23 cellular contexts compared by ENCODE assay signal in the genomic region with DNA sequence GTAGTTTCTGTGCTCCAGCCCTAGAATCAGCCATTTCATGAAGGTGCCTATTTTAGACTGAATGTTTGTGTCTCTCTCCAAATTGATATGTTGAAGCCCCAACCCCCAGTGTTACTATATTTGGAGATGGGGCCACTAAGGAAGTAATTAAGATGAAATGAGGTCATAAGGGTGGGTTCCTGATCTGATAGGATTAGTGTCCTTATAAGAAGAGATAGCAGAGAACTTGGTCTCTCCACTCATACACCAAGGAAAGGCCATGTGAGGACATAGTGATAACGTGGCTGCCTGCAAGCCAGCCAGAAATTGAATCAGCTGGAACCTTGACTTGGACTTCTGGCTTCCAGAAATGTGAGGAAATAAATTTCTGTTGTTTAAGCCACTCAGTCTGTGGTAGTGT. TPM values are rescaled to one million over a fixed set of nuclear protein-coding genes. Genes with fewer than 3 reads are reported as not detected.
DNase-seq lines count a peak whose midpoint lies in the region; ATAC-seq, FAIRE-seq and TF ChIP-seq lines count a peak whose summit lies in the region.
"Had no signal": no experiment of that assay in that cellular context is flagged by ENCODE, and none has a peak within 500 bp of the region (broad histone marks: within the 10 kb centered on the region; RNA-seq: fewer than 3 reads in every experiment).

No MANE protein-coding gene starts in this region.

- H3K4me3 ChIP-seq in body of pancreas: no peak overlapping the region
- H3K4me3 ChIP-seq in small intestine (ENCODE audit: low read depth in 1 of 2, low read length in 2 of 2): no peak overlapping the region
- no peak overlapping the region for H3K4me3 ChIP-seq in tibial nerve
- H3K4me3 ChIP-seq: PC-9, SJCRH30 had no signal

- no peaks in the 10 kb centered on the region for H3K27me3 ChIP-seq in body of pancreas
- H3K27me3 ChIP-seq in small intestine (ENCODE audit: control insufficient read depth in 2 of 2, insufficient read depth in 2 of 2, low read length in 2 of 2): no peaks in the 10 kb centered on the region
- H3K27me3 ChIP-seq in tibial nerve: no peaks in the 10 kb centered on the region
- H3K27me3 ChIP-seq: SJCRH30 had no signal

- H3K27ac ChIP-seq in body of pancreas (no peak overlapping the region), small intestine (ENCODE audit: low read depth in 1 of 2, low read length in 1 of 2) (peak overlapping the region; percentile 63 to 76), tibial nerve (no peak overlapping the region)
- H3K27ac ChIP-seq: KMS-11, PC-9, RWPE1, SJCRH30 had no signal

- H3K27ac Mint-ChIP-seq in natural killer cell (no peak overlapping the region), glutamatergic neuron (ENCODE audit: unreplicated experiment) (no peak overlapping the region)
- H3K27ac Mint-ChIP-seq: CD14-positive monocyte had no signal

- ATAC-seq in Right ventricle myocardium inferior: peak; percentile 73
- ATAC-seq in body of pancreas: peak; percentile 60
- peak; percentile 38 to 79 for ATAC-seq in left cardiac atrium
- ATAC-seq in natural killer cell: no peak
- ATAC-seq: HCT116 had no signal

- H3K36me3 ChIP-seq in body of pancreas (replicated peaks in 1 of 2; ENCODE audit: insufficient read depth in 1 of 2, low read depth in 2 of 2) (no peaks in the 10 kb centered on the region), small intestine (ENCODE audit: control insufficient read depth in 2 of 2, insufficient read depth in 2 of 2, low read length in 2 of 2) (no peaks in the 10 kb centered on the region), tibial nerve (no peaks in the 10 kb centered on the region)
- H3K36me3 ChIP-seq: SJCRH30 had no signal

- 6 to 62% methylated on average over 1 of the region's 1 CpG for WGBS in body of pancreas, 2 donors
- 9 to 39% (median 19%) methylated on average over 1 of the region's 1 CpG for WGBS in small intestine, 3 donors
- 59 to 65% methylated on average over 1 of the region's 1 CpG for WGBS in tibial nerve, 2 donors

- TF ChIP-seq EP300 in tibial nerve (IDR thresholded peaks at IDR 0.05): no peak

- H3K4me1 Mint-ChIP-seq in natural killer cell (no peaks in the 10 kb centered on the region), glutamatergic neuron (ENCODE audit: low read depth, unreplicated experiment) (peaks cover 5% of the 10 kb centered on the region)

- H3K4me3 Mint-ChIP-seq in natural killer cell (no peak overlapping the region), glutamatergic neuron (ENCODE audit: unreplicated experiment) (no peak overlapping the region)
- H3K4me3 Mint-ChIP-seq: CD14-positive monocyte had no signal

- H3K9me3 ChIP-seq in body of pancreas: no peaks in the 10 kb centered on the region
- no peaks in the 10 kb centered on the region for H3K9me3 ChIP-seq in small intestine (ENCODE audit: control insufficient read depth, low read depth)
- H3K9me3 ChIP-seq in tibial nerve: no peaks in the 10 kb centered on the region
- H3K9me3 ChIP-seq: SJCRH30 had no signal

- H3K9me3 Mint-ChIP-seq in natural killer cell (no peaks in the 10 kb centered on the region), glutamatergic neuron (ENCODE audit: unreplicated experiment) (no peaks in the 10 kb centered on the region)

- H3K36me3 Mint-ChIP-seq in natural killer cell: no peaks in the 10 kb centered on the region
- no peaks in the 10 kb centered on the region for H3K36me3 Mint-ChIP-seq in glutamatergic neuron (ENCODE audit: unreplicated experiment)

- no peak for DNase-seq in Right ventricle myocardium inferior (ENCODE audit: missing footprints)
- no peak for DNase-seq in cardiac septum (ENCODE audit: low spot score)
- DNase-seq in body of pancreas: peak; percentile 20 to 55 (median 37)
- DNase-seq in left cardiac atrium: no peak
- DNase-seq in small intestine: peak; percentile 92
- DNase-seq in tibial nerve (ENCODE audit: low spot score in 2 of 2): no peak
- DNase-seq in natural killer cell: no peak
- no peak for DNase-seq in glutamatergic neuron
- DNase-seq: 8988T, DMS 273 treated with DMSO at 0.1 percent for 48 hours, GDM1, GOT3, MV-4-11, NCI-H1417, NCI-H187, NCI-H226, NCI-H524 treated with DMSO at 0.1 percent for 48 hours, PC-9, SJCRH30 had no signal

- intact Hi-C loops in Right ventricle myocardium inferior (cut with DNase I) (no loop called here), cardiac septum (cut with DNase I) (no loop called here), body of pancreas (cut with DNase I) (no loop called here), left cardiac atrium (cut with DNase I) (no loop called here), natural killer cell (cut with micrococcal nuclease) (no loop called here)

- peaks cover 16% of the 10 kb centered on the region for H3K4me1 ChIP-seq in body of pancreas
- peaks cover 6 to 9% of the 10 kb centered on the region in 2 donors for H3K4me1 ChIP-seq in small intestine (ENCODE audit: control insufficient read depth in 2 of 2, insufficient read depth in 1 of 2, low read depth in 1 of 2, low read length in 1 of 2)
- peaks cover 0 to 4% (median 0%) of the 10 kb centered on the region in 4 donors for H3K4me1 ChIP-seq in tibial nerve
- H3K4me1 ChIP-seq: SJCRH30 had no signal

- no peak for TF ChIP-seq POLR2A in body of pancreas (IDR thresholded peaks at IDR 0.05)
- TF ChIP-seq POLR2A in tibial nerve (IDR thresholded peaks at IDR 0.05): no peak

- no peak for TF ChIP-seq CTCF in body of pancreas (IDR thresholded peaks at IDR 0.05)
- no peak for TF ChIP-seq CTCF in tibial nerve (IDR thresholded peaks at IDR 0.05)
- no peak for TF ChIP-seq CTCF in natural killer cell (IDR thresholded peaks at IDR 0.05)
- no peak for TF ChIP-seq CTCF in glutamatergic neuron (IDR thresholded peaks at IDR 0.05; ENCODE audit: partially characterized antibody, unreplicated experiment)

- FAIRE-seq in small intestine (lab: Jason Lieb, UNC): no peak

- H3K27me3 Mint-ChIP-seq in natural killer cell (ENCODE audit: low read depth in 2 of 2) (peaks cover 0 to 6% of the 10 kb centered on the region in 2 donors), glutamatergic neuron (ENCODE audit: unreplicated experiment) (peaks cover 3% of the 10 kb centered on the region)

RNA-seq across cellular contexts. Expression of a gene that starts 12.3 kb away (rescaled TPM):
- total RNA-seq in Right ventricle myocardium inferior: 30.1 TPM
- 12.2 TPM for total RNA-seq in cardiac septum
- total RNA-seq in body of pancreas: 1 to 10 TPM; 6.9 to 8.8 TPM
- total RNA-seq in left cardiac atrium: 10 to 100 TPM; 16.3 to 21.0 TPM
- 10 to 100 TPM; 15.3 to 42.7 (median 18.9) TPM for polyA plus RNA-seq in small intestine
- total RNA-seq in tibial nerve: 1 to 10 TPM; 3.6 to 8.2 (median 4.1) TPM
- 1 to 10 TPM in 2 of 3 donors, under 1 TPM in 1; 0.82 to 1.4 (median 1.2) TPM for total RNA-seq in natural killer cell
- 4.4 TPM for total RNA-seq in glutamatergic neuron (ENCODE audit: unreplicated experiment)

Comparison
In these comparisons a context has a peak if more than half of its experiments do, and no peak if none do; other contexts are left out.
1. ATAC-seq: peak in Right ventricle myocardium inferior (single experiment), body of pancreas (single experiment) and left cardiac atrium (2 of 2); none in natural killer cell (0 of 3).
2. DNase-seq: peak in body of pancreas (4 of 4) and small intestine (single experiment); none in Right ventricle myocardium inferior (single experiment), cardiac septum (single experiment), left cardiac atrium (single experiment), tibial nerve (0 of 2), natural killer cell (single experiment) and glutamatergic neuron (single experiment).
3. H3K27ac ChIP-seq: peak in small intestine (2 of 2); none in body of pancreas (0 of 4) and tibial nerve (0 of 4).